Comparison of ENCODE assay signal across 11 cellular contexts in the genomic region with DNA sequence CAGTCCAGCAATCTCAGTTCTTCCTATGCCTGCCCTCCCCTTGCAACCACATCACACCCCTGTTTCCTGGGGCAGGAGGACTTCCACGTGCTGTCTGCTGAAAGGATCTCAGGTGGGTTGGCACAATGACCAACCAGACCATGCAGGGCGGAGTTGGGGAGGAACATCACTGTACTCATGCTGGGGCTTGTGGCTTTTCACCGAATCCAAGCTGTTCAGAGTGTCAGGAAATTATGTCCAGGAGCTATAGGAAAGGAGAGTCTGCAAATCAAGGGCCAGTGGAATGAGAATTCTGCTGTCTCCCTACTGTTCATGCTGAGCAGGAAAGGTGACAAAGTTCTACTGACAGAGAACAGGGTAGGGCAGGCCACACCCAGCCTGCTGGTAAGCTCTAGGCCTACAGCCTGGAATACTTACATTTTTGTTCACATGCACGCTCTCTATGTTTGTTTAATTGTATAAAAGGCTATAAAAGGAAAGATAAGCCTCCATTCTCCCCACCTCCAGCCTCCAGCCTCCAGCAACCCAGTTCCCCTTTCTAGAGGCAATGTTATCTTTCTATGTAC. TPM values are rescaled to one million over a fixed set of nuclear protein-coding genes. Genes with fewer than 3 reads are reported as not detected.
DNase-seq lines count a peak whose midpoint lies in the region; ATAC-seq and TF ChIP-seq lines count a peak whose summit lies in the region.
"Had no signal": no experiment of that assay in that cellular context is flagged by ENCODE, and none has a peak within 500 bp of the region (broad histone marks: within the 10 kb centered on the region; RNA-seq: fewer than 3 reads in every experiment).

No MANE protein-coding gene starts in this region.

- no peaks in the 10 kb centered on the region for H3K27me3 ChIP-seq in foreskin keratinocyte
- H3K27me3 ChIP-seq: brain microvascular endothelial cell had no signal

- H3K4me3 Mint-ChIP-seq in activated T-cell treated with anti-CD3 and anti-CD28 coated beads, Interleukin-2, amount 50 U/mL, for 24 hours: no peak overlapping the region

- peaks cover 70% of the 10 kb centered on the region for H3K4me1 Mint-ChIP-seq in activated T-cell treated with anti-CD3 and anti-CD28 coated beads, Interleukin-2, amount 50 U/mL, for 24 hours (ENCODE audit: low read depth)

- H3K27ac ChIP-seq in foreskin keratinocyte: peak overlapping the region; percentile 94
- peak overlapping the region; percentile 11 for H3K27ac ChIP-seq in temporal lobe (ENCODE audit: low read depth, low read length)
- H3K27ac ChIP-seq: brain microvascular endothelial cell had no signal

- no peak for DNase-seq in activated T-cell treated with anti-CD3 and anti-CD28 coated beads, Interleukin-2, amount 50 U/mL, for 24 hours
- DNase-seq in activated T-cell treated with anti-CD3 and anti-CD28 coated beads, Interleukin-2, amount 50 U/mL, for 1 hour: no peak
- DNase-seq in RPMI8226 (peak; percentile 53), foreskin keratinocyte (peak; percentile 27 to 74), GM10266 (ENCODE audit: extremely low spot score) (no peak), NCI-H2227 treated with DMSO at 0.1 percent for 48 hours (lab: John Stamatoyannopoulos, UW) (no peak)
- DNase-seq: brain microvascular endothelial cell; SK-N-SH; stimulated activated CD8-positive, alpha-beta memory T cell treated with anti-CD3 and anti-CD28 coated beads, Interleukin-4, amount 100 ng/mL, for 48 hours had no signal

- TF ChIP-seq CTCF in foreskin keratinocyte (conservative IDR thresholded peaks at IDR 0.05) (no peak), GM10266 (IDR thresholded peaks at IDR 0.05; ENCODE audit: control insufficient read depth, insufficient read depth, low read depth, missing control alignments) (no peak)

- peak overlapping the region; percentile 44 for H3K27ac Mint-ChIP-seq in activated T-cell treated with anti-CD3 and anti-CD28 coated beads, Interleukin-2, amount 50 U/mL, for 24 hours

- H3K36me3 Mint-ChIP-seq in activated T-cell treated with anti-CD3 and anti-CD28 coated beads, Interleukin-2, amount 50 U/mL, for 24 hours (ENCODE audit: low read depth): no peaks in the 10 kb centered on the region

- ATAC-seq in foreskin keratinocyte (no peak), GM21447 (IDR thresholded peaks at IDR 0.05; ENCODE audit: unreplicated experiment) (no peak)

- H3K4me1 ChIP-seq in foreskin keratinocyte: peaks cover 36% of the 10 kb centered on the region

- no peaks in the 10 kb centered on the region for H3K27me3 Mint-ChIP-seq in activated T-cell treated with anti-CD3 and anti-CD28 coated beads, Interleukin-2, amount 50 U/mL, for 24 hours

- H3K9me3 Mint-ChIP-seq in activated T-cell treated with anti-CD3 and anti-CD28 coated beads, Interleukin-2, amount 50 U/mL, for 24 hours: peaks cover 2% of the 10 kb centered on the region

RNA-seq across cellular contexts. Expression of gene PLAAT2, which starts 1.7 kb away (rescaled TPM):
- 0.20 TPM in 1 of 2 replicates, not detected in the other for total RNA-seq in foreskin keratinocyte
- 0.22 TPM in 1 of 2 replicates, not detected in the other for polyA plus RNA-seq in foreskin keratinocyte
- total RNA-seq in temporal lobe: 0.25 TPM

RNA-seq across cellular contexts. Expression of gene PLAAT4, which starts 28.3 kb away (rescaled TPM):
- total RNA-seq in foreskin keratinocyte (2.6 and 3.9 TPM in 2 replicates), temporal lobe (3.0 TPM)
- polyA plus RNA-seq in foreskin keratinocyte: 3.8 and 4.0 TPM in 2 replicates

RNA-seq across cellular contexts. Expression of gene PLAAT3, which starts 49.4 kb away (rescaled TPM):
- total RNA-seq in foreskin keratinocyte (0.14 and 0.58 TPM in 2 replicates), temporal lobe (3.7 TPM)
- polyA plus RNA-seq in foreskin keratinocyte: 0.26 and 0.74 TPM in 2 replicates

RNA-seq across cellular contexts. Expression of gene LGALS12, which starts 59.0 kb away (rescaled TPM):
- total RNA-seq in foreskin keratinocyte (not detected in 2 replicates), temporal lobe (not detected)
- polyA plus RNA-seq in foreskin keratinocyte: not detected in 2 replicates
- polyA plus RNA-seq: SK-N-SH had no signal

Comparison
In these comparisons a context has a peak if more than half of its experiments do, and no peak if none do; other contexts are left out.
1. DNase-seq: peak in RPMI8226 (single experiment) and foreskin keratinocyte (2 of 2); none in activated T-cell treated with anti-CD3 and anti-CD28 coated beads, Interleukin-2, amount 50 U/mL, for 24 hours (single experiment), activated T-cell treated with anti-CD3 and anti-CD28 coated beads, Interleukin-2, amount 50 U/mL, for 1 hour (single experiment), GM10266 (single experiment) and NCI-H2227 treated with DMSO at 0.1 percent for 48 hours (single experiment).